15 cellular contexts compared by ENCODE assay signal in genomic region chr14:99716091-99716849, GRCh38. TPM values are rescaled to one million over a fixed set of nuclear protein-coding genes. Genes with fewer than 3 reads are reported as not detected.
DNase-seq lines count a peak whose midpoint lies in the region; ATAC-seq and TF ChIP-seq lines count a peak whose summit lies in the region.
"Had no signal": no experiment of that assay in that cellular context is flagged by ENCODE, and none has a peak within 500 bp of the region (broad histone marks: within the 10 kb centered on the region; RNA-seq: fewer than 3 reads in every experiment).

No MANE protein-coding gene starts in this region.

- no peak overlapping the region for H3K27ac ChIP-seq in HEK293 (ENCODE audit: extremely low read depth, low read depth, low read length)
- H3K27ac ChIP-seq: SJSA1 had no signal

- H3K36me3 ChIP-seq in HEK293 (ENCODE audit: control insufficient read depth in 2 of 2, insufficient read depth in 1 of 2, low read length in 2 of 2) = no peaks in the 10 kb centered on the region
- H3K36me3 ChIP-seq: HAP-1, SJSA1 had no signal

- DNase-seq in cardiac septum (ENCODE audit: low spot score) (peak; percentile 29), left ventricle myocardium superior (no peak), lower leg skin (ENCODE audit: low spot score in 2 of 2) (peak; percentile 9 to 63), SW 1271 (lab: John Stamatoyannopoulos, UW) (no peak), NK-92 (lab: John Stamatoyannopoulos, UW; ENCODE audit: unreplicated experiment) (no peak)
- DNase-seq: NCI-H1436, NCI-H2081, NCI-H510A treated with DMSO at 0.1 percent for 48 hours had no signal

- no peaks in the 10 kb centered on the region for H3K4me1 ChIP-seq in HEK293 (ENCODE audit: control insufficient read depth, insufficient read depth, low read length)
- H3K4me1 ChIP-seq: HAP-1, SJSA1 had no signal

- no peaks in the 10 kb centered on the region for H3K9me3 ChIP-seq in HEK293 (ENCODE audit: control insufficient read depth, insufficient read depth, low read depth, low read length)
- H3K9me3 ChIP-seq: HAP-1, SJSA1 had no signal

- TF ChIP-seq POLR2A in lower leg skin (IDR thresholded peaks at IDR 0.05) = no peak

- WGBS in lower leg skin, 2 donors = 68 to 87% methylated on average over 10 of the region's 10 CpGs

- H3K4me3 ChIP-seq in HEK293 (ENCODE audit: low read depth, low read length) (no peak overlapping the region), lower leg skin (ENCODE audit: low read depth, poor library complexity, severe bottlenecking) (no peak overlapping the region)
- H3K4me3 ChIP-seq: HAP-1, SJSA1 had no signal

- ATAC-seq in left ventricle myocardium superior = no peak
- no peak for ATAC-seq in GM18868 (IDR thresholded peaks at IDR 0.05; ENCODE audit: unreplicated experiment)
- ATAC-seq: CD8-positive, alpha-beta T cell had no signal

- no peak for TF ChIP-seq CTCF in HEK293 (tag by site-specific recombination; IDR thresholded peaks at IDR 0.05)
- no peak for TF ChIP-seq CTCF in lower leg skin (IDR thresholded peaks at IDR 0.05)

- POLR2A ChIA-PET in HEK293 (lab: Yijun Ruan, JAX) = no interaction called here

- intact Hi-C loops in cardiac septum (cut with DNase I) (no loop called here), left ventricle myocardium superior (cut with micrococcal nuclease) (no loop called here), lower leg skin (cut with DNase I; ENCODE audit: low total_unique reads) (no loop called here)

- CTCF ChIA-PET in HEK293 (lab: Yijun Ruan, JAX) = interaction anchor here (0.6 to 2.2 kb wide), 3 partner anchors 14 to 231 kb away, joined by 3 to 7 read pairs (median 3); no protein-coding TSS in a partner anchor

TF ChIP-seq in HEK293, 187 proteins besides CTCF, POLR2A, EP300 and RAD21:
- TF ChIP-seq WT1 (tag by site-specific recombination; IDR thresholded peaks at IDR 0.05) (peak; percentile 52; the same call in 1 of the 2 replicates), ZNF510 (tag by site-specific recombination; IDR thresholded peaks at IDR 0.05; ENCODE audit: insufficient replicate concordance) (no peak), ZIC2 (tag by site-specific recombination; IDR thresholded peaks at IDR 0.05) (peak; percentile 66)

RNA-seq across cellular contexts. Expression of gene CYP46A1, which starts 32.2 kb away (rescaled TPM):
- total RNA-seq in cardiac septum (5.5 TPM), left ventricle myocardium superior (3.0 TPM), lower leg skin (1 to 10 TPM in 1 of 4 donors, under 1 TPM in 2, not detected in 1; 0.13 to 4.7 (median 0.55) TPM)
- total RNA-seq: HT-29, RPMI7951 had no signal

Comparison
In these comparisons a context has a peak if more than half of its experiments do, and no peak if none do; other contexts are left out.
1. DNase-seq: peak in cardiac septum (single experiment) and lower leg skin (2 of 2); none in left ventricle myocardium superior (single experiment), SW 1271 (0 of 2) and NK-92 (single experiment).